19 cellular contexts compared by ENCODE assay signal in the genomic region with DNA sequence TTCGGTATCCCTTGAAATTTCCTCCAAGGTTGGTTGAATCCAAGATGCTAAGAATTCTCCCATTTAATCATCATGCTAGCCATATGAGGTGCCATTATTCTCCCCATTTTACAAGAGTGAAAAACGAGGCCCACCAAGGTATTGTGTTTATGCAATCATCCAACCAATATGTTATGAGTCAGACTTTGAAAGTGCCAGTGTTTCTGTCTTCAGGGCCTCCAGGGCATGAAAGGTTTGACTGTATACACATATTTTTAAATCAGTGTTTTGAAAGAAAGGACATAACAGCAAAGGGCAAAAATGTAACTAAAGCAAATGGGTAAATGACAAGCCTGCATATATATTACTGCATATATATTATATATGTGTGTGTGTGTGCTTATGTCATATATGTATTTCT.
"Had no signal": no experiment of that assay in that cellular context is flagged by ENCODE, and none has a peak within 500 bp of the region (broad histone marks: within the 10 kb centered on the region; RNA-seq: fewer than 3 reads in every experiment).

No MANE protein-coding gene starts in this region.

- H3K27ac ChIP-seq: esophagus squamous epithelium, hepatocyte, neutrophil, stomach, thoracic aorta had no signal

- H3K9me3 ChIP-seq: esophagus squamous epithelium, neutrophil, stomach, thoracic aorta had no signal

- DNase-seq: effector memory CD4-positive, alpha-beta T cell; esophagus squamous epithelium; foreskin fibroblast; head of caudate nucleus; kidney; left colon; left ventricle myocardium superior; naive thymus-derived CD4-positive, alpha-beta T cell; right cardiac atrium; small intestine; stimulated activated CD4-positive, alpha-beta T cell treated with anti-CD3 and anti-CD28 coated beads, Interleukin-12 subunit alpha, Interleukin-12 subunit beta, amount 100 ng/mL, for 4 hours; stimulated activated naive CD4-positive, alpha-beta T cell; stomach; substantia nigra had no signal

- H3K4me3 Mint-ChIP-seq: naive thymus-derived CD4-positive, alpha-beta T cell; type B pancreatic cell had no signal

- H3K4me1 Mint-ChIP-seq: naive thymus-derived CD4-positive, alpha-beta T cell had no signal

- H3K36me3 Mint-ChIP-seq: naive thymus-derived CD4-positive, alpha-beta T cell; type B pancreatic cell had no signal

- ATAC-seq: left colon; left ventricle myocardium superior; naive thymus-derived CD4-positive, alpha-beta T cell; right cardiac atrium had no signal

- H3K27me3 ChIP-seq: esophagus squamous epithelium, hepatocyte, neutrophil, stomach had no signal

- H3K36me3 ChIP-seq: esophagus squamous epithelium, neutrophil, stomach, thoracic aorta had no signal

- H3K4me3 ChIP-seq: esophagus squamous epithelium, hepatocyte, lung, stomach, thoracic aorta had no signal

- H3K27ac Mint-ChIP-seq: naive thymus-derived CD4-positive, alpha-beta T cell; type B pancreatic cell had no signal

- H3K4me1 ChIP-seq: esophagus squamous epithelium, stomach had no signal

- H3K9me3 Mint-ChIP-seq: type B pancreatic cell had no signal
